Comparison of ENCODE assay signal across 21 cellular contexts in genomic region chr14:74964787-74965769, GRCh38. TPM values are rescaled to one million over a fixed set of nuclear protein-coding genes. Genes with fewer than 3 reads are reported as not detected.
DNase-seq lines count a peak whose midpoint lies in the region; ATAC-seq and TF ChIP-seq lines count a peak whose summit lies in the region.
"Had no signal": no experiment of that assay in that cellular context is flagged by ENCODE, and none has a peak within 500 bp of the region (broad histone marks: within the 10 kb centered on the region; RNA-seq: fewer than 3 reads in every experiment).

No MANE protein-coding gene starts in this region.

- no peaks in the 10 kb centered on the region for H4K20me1 ChIP-seq in PC-9 (ENCODE audit: insufficient read depth)
- no peaks in the 10 kb centered on the region for H4K20me1 ChIP-seq in fibroblast of lung (ENCODE audit: control insufficient read depth, extremely low read depth, insufficient read depth, low read length)

- TF ChIP-seq POLR2A in stomach (IDR thresholded peaks at IDR 0.05) (no peak), esophagus muscularis mucosa (IDR thresholded peaks at IDR 0.05; ENCODE audit: low read depth) (no peak)

- POLR2A ChIA-PET in PC-9 (lab: Charles Lee; ENCODE audit: unreplicated experiment): interaction anchor here (0.6 kb wide), 1 partner anchor 71 kb away, joined by 4 read pairs; no protein-coding TSS in a partner anchor

- H3K9me2 ChIP-seq in PC-9 (ENCODE audit: insufficient read depth): no peaks in the 10 kb centered on the region

- H3K9me3 ChIP-seq in heart right ventricle: no peaks in the 10 kb centered on the region
- no peaks in the 10 kb centered on the region for H3K9me3 ChIP-seq in right atrium auricular region
- no peaks in the 10 kb centered on the region for H3K9me3 ChIP-seq in PC-9 (ENCODE audit: insufficient read depth, low read depth)
- H3K9me3 ChIP-seq in fibroblast of lung (ENCODE audit: control insufficient read depth, insufficient read depth, low read depth, low read length): no peaks in the 10 kb centered on the region
- H3K9me3 ChIP-seq in stomach: no peaks in the 10 kb centered on the region
- H3K9me3 ChIP-seq in esophagus muscularis mucosa: no peaks in the 10 kb centered on the region
- H3K9me3 ChIP-seq: upper lobe of right lung had no signal

- intact Hi-C loops in heart right ventricle (cut with DNase I): loop anchor here in 1 of 10 donors (5.0 kb wide), 1 partner anchor 37 kb away; the partner anchor contains the start of gene EIF2B2
- intact Hi-C loops in PC-9 (cut with micrococcal nuclease; ENCODE audit: unreplicated experiment): no loop called here
- intact Hi-C loops in stomach (cut with DNase I; ENCODE audit: low total_unique reads): no loop called here
- intact Hi-C loops in esophagus muscularis mucosa (cut with DNase I): no loop called here

- 55 to 60% methylated on average over 7 of the region's 7 CpGs for WGBS in heart right ventricle, 2 donors
- WGBS in stomach, 5 donors: 53 to 68% (median 64%) methylated on average over 6 to 7 of the region's 7 CpGs
- 77% methylated on average over 6 of the region's 7 CpGs for WGBS in esophagus muscularis mucosa

- CTCF ChIA-PET in PC-9 (lab: Charles Lee): interaction anchor here (1.2 to 1.7 kb wide), 4 partner anchors 10 to 23 kb away, joined by 3 to 4 read pairs (median 4); no protein-coding TSS in a partner anchor

- H3K27ac ChIP-seq in heart right ventricle (peak overlapping the region in 8 of 10 donors; percentile 12 to 68 (median 57)), right atrium auricular region (peak overlapping the region in 1 of 2 donors; percentile 32), PC-9 (peak overlapping the region; percentile 50), fibroblast of lung (ENCODE audit: insufficient read depth, low read length) (no peak overlapping the region), stomach (no peak overlapping the region), esophagus muscularis mucosa (replicated peaks in 1 of 4) (no peak overlapping the region)
- H3K27ac ChIP-seq: upper lobe of right lung had no signal

- H3K36me3 ChIP-seq in heart right ventricle (no peaks in the 10 kb centered on the region), right atrium auricular region (no peaks in the 10 kb centered on the region), PC-9 (ENCODE audit: low read depth) (no peaks in the 10 kb centered on the region), fibroblast of lung (ENCODE audit: control insufficient read depth, insufficient read depth, low read length) (no peaks in the 10 kb centered on the region), stomach (no peaks in the 10 kb centered on the region), esophagus muscularis mucosa (no peaks in the 10 kb centered on the region)
- H3K36me3 ChIP-seq: upper lobe of right lung had no signal

- TF ChIP-seq EP300 in stomach (IDR thresholded peaks at IDR 0.05): no peak
- TF ChIP-seq EP300 in esophagus muscularis mucosa (IDR thresholded peaks at IDR 0.05): no peak

- H3K79me2 ChIP-seq in PC-9 (ENCODE audit: low read depth) (no peaks in the 10 kb centered on the region), fibroblast of lung (ENCODE audit: control insufficient read depth, insufficient read depth, low read length) (no peaks in the 10 kb centered on the region)

- DNase-seq in heart right ventricle (no peak), right atrium auricular region (ENCODE audit: low spot score) (no peak), PC-9 (no peak), fibroblast of lung (ENCODE audit: low read depth in 2 of 2) (peak; percentile 11 to 42), stromal cell of bone marrow (ENCODE audit: low read depth) (peak; percentile 30), stomach (no peak), esophagus muscularis mucosa (ENCODE audit: extremely low spot score) (no peak)
- DNase-seq in activated CD4-positive, alpha-beta T cell treated with anti-CD3 and anti-CD28 coated beads for 48 hours: no peak
- DNase-seq: ACHN; activated CD8-positive, alpha-beta T cell treated with anti-CD3 and anti-CD28 coated beads for 36 hours; activated naive CD8-positive, alpha-beta T cell treated with anti-CD3 and anti-CD28 coated beads for 36 hours; activated T-cell treated with anti-CD3 and anti-CD28 coated beads, Interleukin-2, amount 50 U/mL, for 72 hours; caudate nucleus; effector memory CD8-positive, alpha-beta T cell; GOT3; immature natural killer cell; NCI-H187 treated with DMSO at 0.1 percent for 48 hours; NCI-H524; retina; upper lobe of right lung had no signal

- no peak overlapping the region for H3K9ac ChIP-seq in fibroblast of lung (ENCODE audit: insufficient read depth, low read length)

- H3K27me3 ChIP-seq in heart right ventricle: no peaks in the 10 kb centered on the region
- no peaks in the 10 kb centered on the region for H3K27me3 ChIP-seq in right atrium auricular region
- H3K27me3 ChIP-seq in PC-9 (ENCODE audit: insufficient read depth, low read depth): no peaks in the 10 kb centered on the region
- peaks cover 5% of the 10 kb centered on the region for H3K27me3 ChIP-seq in fibroblast of lung (ENCODE audit: control insufficient read depth, insufficient read depth, low read length)
- H3K27me3 ChIP-seq in stomach: peaks cover 0 to 4% (median 0%) of the 10 kb centered on the region in 3 donors
- no peaks in the 10 kb centered on the region for H3K27me3 ChIP-seq in esophagus muscularis mucosa
- H3K27me3 ChIP-seq: upper lobe of right lung had no signal

- ATAC-seq in heart right ventricle: peak in 6 of 8 donors; percentile 16 to 81 (median 60)
- ATAC-seq: activated T-cell treated with anti-CD3 and anti-CD28 coated beads, Interleukin-2, amount 50 U/mL, for 72 hours; effector memory CD8-positive, alpha-beta T cell; upper lobe of right lung had no signal

- BruUV-seq in PC-9 (replicated peaks; lab: Mats Ljungman, UMichigan): no TSS peak

- H3F3A ChIP-seq in PC-9 (ENCODE audit: insufficient read depth, low read depth): no peaks in the 10 kb centered on the region; the same call in 1 of the 2 replicates

- H3K4me2 ChIP-seq in PC-9: peak overlapping the region; percentile 15
- no peak overlapping the region for H3K4me2 ChIP-seq in fibroblast of lung (ENCODE audit: extremely low read depth, insufficient read depth, low read length)

- no peak overlapping the region for H3K4me3 ChIP-seq in heart right ventricle
- H3K4me3 ChIP-seq in right atrium auricular region: no peak overlapping the region
- no peak overlapping the region for H3K4me3 ChIP-seq in PC-9
- no peak overlapping the region for H3K4me3 ChIP-seq in fibroblast of lung (replicated peaks in 1 of 4; ENCODE audit: control extremely low read depth in 1 of 4, insufficient read depth in 1 of 4, low read depth in 3 of 4, low read length in 4 of 4)
- H3K4me3 ChIP-seq in stomach: no peak overlapping the region
- no peak overlapping the region for H3K4me3 ChIP-seq in esophagus muscularis mucosa
- H3K4me3 ChIP-seq: upper lobe of right lung had no signal

- TF ChIP-seq CTCF in heart right ventricle (IDR thresholded peaks at IDR 0.05): no peak
- TF ChIP-seq CTCF in right atrium auricular region (IDR thresholded peaks at IDR 0.05): no peak
- TF ChIP-seq CTCF in PC-9 (conservative IDR thresholded peaks at IDR 0.05): no peak
- no peak for TF ChIP-seq CTCF in fibroblast of lung (conservative IDR thresholded peaks at IDR 0.05 in 1 of 2, IDR thresholded peaks at IDR 0.05 in 1 of 2; ENCODE audit: low read depth in 1 of 2, low read length in 2 of 2)
- TF ChIP-seq CTCF in stomach (IDR thresholded peaks at IDR 0.05): no peak
- TF ChIP-seq CTCF in esophagus muscularis mucosa (IDR thresholded peaks at IDR 0.05): no peak

- H3K4me1 ChIP-seq in heart right ventricle: peaks cover 0 to 31% (median 22%) of the 10 kb centered on the region in 9 donors
- peaks cover 0 to 20% of the 10 kb centered on the region in 2 donors for H3K4me1 ChIP-seq in right atrium auricular region
- peaks cover 30% of the 10 kb centered on the region for H3K4me1 ChIP-seq in PC-9 (replicated peaks; ENCODE audit: insufficient read depth)
- no peaks in the 10 kb centered on the region for H3K4me1 ChIP-seq in fibroblast of lung (ENCODE audit: control insufficient read depth, extremely low read depth, insufficient read depth, low read length)
- H3K4me1 ChIP-seq in stomach: no peaks in the 10 kb centered on the region
- peaks cover 10 to 34% (median 23%) of the 10 kb centered on the region in 4 donors for H3K4me1 ChIP-seq in esophagus muscularis mucosa
- H3K4me1 ChIP-seq: upper lobe of right lung had no signal

- H2AFZ ChIP-seq in PC-9 (peak overlapping the region; percentile 3; the same call in 1 of the 2 replicates), fibroblast of lung (ENCODE audit: low read length) (no peak overlapping the region)

RNA-seq across cellular contexts. Expression of gene PGF, which starts 9.7 kb away (rescaled TPM):
- total RNA-seq in heart right ventricle (10 to 100 TPM in 1 of 10 donors, 1 to 10 TPM in 9; 2.1 to 22.5 (median 6.1) TPM), right atrium auricular region (1 to 10 TPM; 3.3 to 7.0 TPM), PC-9 (2021) (8.9 and 11.7 TPM in 2 replicates), fibroblast of lung (4.6 and 7.6 TPM in 2 replicates), stomach (10 to 100 TPM in 1 of 5 donors, 1 to 10 TPM in 3, not detected in 1; 1.8 to 13.3 (median 8.1) TPM), esophagus muscularis mucosa (10 to 100 TPM; 16.7 to 69.6 (median 18.4) TPM)
- polyA plus RNA-seq in heart right ventricle (10 to 100 TPM in 1 of 2 donors, 1 to 10 TPM in 1; 6.8 to 12.2 TPM), fibroblast of lung (0.84 and 1.1 TPM in 2 replicates), stomach (1 to 10 TPM; 3.7 to 7.2 (median 4.8) TPM)
- 2.1 and 2.4 TPM in 2 replicates for polyA plus RNA-seq in fibroblast of lung (2012)
- 0.52 and 4.4 TPM in 2 replicates for polyA minus RNA-seq in fibroblast of lung (ENCODE audit: low replicate concordance)
- polyA plus RNA-seq: neural cell had no signal

RNA-seq across cellular contexts. Expression of gene EIF2B2, which starts 37.6 kb away (rescaled TPM):
- 10 to 100 TPM; 25.9 to 44.5 (median 31.5) TPM for total RNA-seq in heart right ventricle
- polyA plus RNA-seq in heart right ventricle: 10 to 100 TPM; 14.3 to 60.4 TPM
- total RNA-seq in right atrium auricular region: 10 to 100 TPM; 26.1 to 35.3 TPM
- 131 and 139 TPM in 2 replicates for total RNA-seq in PC-9 (2021)
- 30.2 and 34.2 TPM in 2 replicates for total RNA-seq in fibroblast of lung
- polyA plus RNA-seq in fibroblast of lung: 83.6 and 120 TPM in 2 replicates
- polyA plus RNA-seq in fibroblast of lung (2012): 51.4 and 73.0 TPM in 2 replicates
- 40.7 and 49.0 TPM in 2 replicates for polyA minus RNA-seq in fibroblast of lung (ENCODE audit: low replicate concordance)
- total RNA-seq in stomach: 100 to 1,000 TPM in 1 of 5 donors, 10 to 100 TPM in 3, 1 to 10 TPM in 1; 5.8 to 182 (median 23.7) TPM
- polyA plus RNA-seq in stomach: 10 to 100 TPM; 27.6 to 32.1 (median 29.1) TPM
- 10 to 100 TPM; 23.3 to 58.0 (median 45.9) TPM for total RNA-seq in esophagus muscularis mucosa

RNA-seq across cellular contexts. Expression of gene RPS6KL1, which starts 42.0 kb away (rescaled TPM):
- total RNA-seq in heart right ventricle (10 to 100 TPM; 14.5 to 27.0 (median 21.9) TPM), right atrium auricular region (10 to 100 TPM in 1 of 2 donors, 1 to 10 TPM in 1; 7.6 to 10.3 TPM), PC-9 (2021) (3.4 and 4.2 TPM in 2 replicates), fibroblast of lung (0.26 and 1.2 TPM in 2 replicates), stomach (1 to 10 TPM in 2 of 5 donors, not detected in 3; 1.3 to 2.0 TPM), esophagus muscularis mucosa (1 to 10 TPM; 5.3 to 9.7 (median 7.7) TPM)
- polyA plus RNA-seq in heart right ventricle (10 to 100 TPM; 10.3 to 27.1 TPM), fibroblast of lung (0.52 and 1.4 TPM in 2 replicates), stomach (1 to 10 TPM in 2 of 3 donors, under 1 TPM in 1; 0.92 to 2.5 (median 2.0) TPM)
- polyA plus RNA-seq in fibroblast of lung (2012): 0.26 and 1.2 TPM in 2 replicates
- polyA minus RNA-seq in fibroblast of lung (ENCODE audit: low replicate concordance): not detected in 2 replicates

Comparison
In these comparisons a context has a peak if more than half of its experiments do, and no peak if none do; other contexts are left out.
1. DNase-seq: peak in fibroblast of lung (2 of 2) and stromal cell of bone marrow (single experiment); none in heart right ventricle (0 of 2), right atrium auricular region (single experiment), PC-9 (0 of 2), stomach (single experiment), activated CD4-positive, alpha-beta T cell treated with anti-CD3 and anti-CD28 coated beads for 48 hours (single experiment) and esophagus muscularis mucosa (single experiment).
2. H3K27ac ChIP-seq: peak in heart right ventricle (8 of 10) and PC-9 (single experiment); none in fibroblast of lung (single experiment), stomach (0 of 5) and esophagus muscularis mucosa (0 of 4).